8 cellular contexts compared by ENCODE assay signal in genomic region chr13:24053505-24054251, GRCh38.
DNase-seq lines count a peak whose midpoint lies in the region; ATAC-seq, FAIRE-seq and TF ChIP-seq lines count a peak whose summit lies in the region.

No MANE protein-coding gene starts in this region.

- BruUV-seq in PC-3 (replicated peaks; lab: Mats Ljungman, UMichigan), result no TSS peak

- no peaks in the 10 kb centered on the region for H4K20me1 ChIP-seq in PC-3 (ENCODE audit: low read length)

- DNase-seq in Caki2 (ENCODE audit: low read depth) (peak; percentile 52), HTR-8/SVneo (ENCODE audit: insufficient read length, low spot score) (peak; percentile 41), PC-3 (peak; percentile 91), frontal cortex (ENCODE audit: low spot score in 2 of 2) (peak; percentile 56 to 58), ureter (ENCODE audit: low spot score) (peak; percentile 61)
- DNase-seq in activated T-helper 1 cell treated with anti-CD3 and anti-CD28 coated beads, Interleukin-12 subunit alpha, Interleukin-12 subunit beta, Interleukin-2, Interleukin-4 antibody, amounts not matched to agents 30 ng/mL and 10 ng/mL and 1 ng/mL, durations not matched to agents 14 hours and 24 hours and 36 hours (ENCODE audit: low spot score), result peak; percentile 55

- in situ Hi-C loops in Caki2 (cut with HindIII; ENCODE audit: low pct_unique_long_range_greater_than_20kb, low sequenced_read_pairs), result no loop called here

- no peak overlapping the region for H3K27ac Mint-ChIP-seq in activated T-helper 1 cell treated with anti-CD3 and anti-CD28 coated beads, Interleukin-12 subunit alpha, Interleukin-12 subunit beta, Interleukin-2, Interleukin-4 antibody, amounts not matched to agents 30 ng/mL and 10 ng/mL and 1 ng/mL, durations not matched to agents 14 hours and 24 hours and 36 hours

- H3K9me3 ChIP-seq in PC-3 (ENCODE audit: low read length), result no peaks in the 10 kb centered on the region
- no peaks in the 10 kb centered on the region for H3K9me3 ChIP-seq in parathyroid adenoma (ENCODE audit: control insufficient read depth, low read length)

- no peak overlapping the region for H3K9ac ChIP-seq in PC-3 (ENCODE audit: low read length)
- H3K9ac ChIP-seq in parathyroid adenoma, result no peak overlapping the region

- TF ChIP-seq CTCF in PC-3 (conservative IDR thresholded peaks at IDR 0.05; ENCODE audit: low read depth, low read length), result peak; percentile 87
- peak; percentile 62 for TF ChIP-seq CTCF in parathyroid adenoma (IDR thresholded peaks at IDR 0.05)

- H3K27me3 Mint-ChIP-seq in activated T-helper 1 cell treated with anti-CD3 and anti-CD28 coated beads, Interleukin-12 subunit alpha, Interleukin-12 subunit beta, Interleukin-2, Interleukin-4 antibody, amounts not matched to agents 30 ng/mL and 10 ng/mL and 1 ng/mL, durations not matched to agents 14 hours and 24 hours and 36 hours (ENCODE audit: insufficient read depth), result peaks cover 15% of the 10 kb centered on the region

- H3K4me1 ChIP-seq in PC-3 (ENCODE audit: insufficient read depth, low read length) (peaks cover 34% of the 10 kb centered on the region), parathyroid adenoma (peaks cover 10% of the 10 kb centered on the region)

- H3K79me2 ChIP-seq in PC-3 (ENCODE audit: low read length) (no peaks in the 10 kb centered on the region), parathyroid adenoma (no peaks in the 10 kb centered on the region)

- no peaks in the 10 kb centered on the region for H3K36me3 ChIP-seq in PC-3 (ENCODE audit: low read depth, low read length)
- H3K36me3 ChIP-seq in parathyroid adenoma (ENCODE audit: control insufficient read depth, insufficient read depth, low read length), result no peaks in the 10 kb centered on the region

- intact Hi-C loops in PC-3 (cut with micrococcal nuclease), result loop anchor here (1.0 to 2.0 kb wide), 5 partner anchors 21 to 167 kb away; no protein-coding TSS in a partner anchor
- intact Hi-C loops in activated T-helper 1 cell treated with anti-CD3 and anti-CD28 coated beads, Interleukin-12 subunit alpha, Interleukin-12 subunit beta, Interleukin-2, Interleukin-4 antibody, amounts not matched to agents 30 ng/mL and 10 ng/mL and 1 ng/mL, durations not matched to agents 14 hours and 24 hours and 36 hours (cut with micrococcal nuclease), result loop anchor here (1.0 to 2.0 kb wide), 8 partner anchors 33 to 221 kb away; partner anchors contain the start of gene SPATA13

- peaks cover 20% of the 10 kb centered on the region for H3K4me1 Mint-ChIP-seq in activated T-helper 1 cell treated with anti-CD3 and anti-CD28 coated beads, Interleukin-12 subunit alpha, Interleukin-12 subunit beta, Interleukin-2, Interleukin-4 antibody, amounts not matched to agents 30 ng/mL and 10 ng/mL and 1 ng/mL, durations not matched to agents 14 hours and 24 hours and 36 hours (ENCODE audit: low read depth)

- H3K27me3 ChIP-seq in PC-3 (ENCODE audit: low read length), result no peaks in the 10 kb centered on the region
- no peaks in the 10 kb centered on the region for H3K27me3 ChIP-seq in parathyroid adenoma (ENCODE audit: control insufficient read depth, insufficient read depth, low read length)

- H3K9me3 Mint-ChIP-seq in activated T-helper 1 cell treated with anti-CD3 and anti-CD28 coated beads, Interleukin-12 subunit alpha, Interleukin-12 subunit beta, Interleukin-2, Interleukin-4 antibody, amounts not matched to agents 30 ng/mL and 10 ng/mL and 1 ng/mL, durations not matched to agents 14 hours and 24 hours and 36 hours, result no peaks in the 10 kb centered on the region

- H3K9me2 ChIP-seq in PC-3 (replicated peaks; ENCODE audit: low read length), result no peaks in the 10 kb centered on the region

- FAIRE-seq in HTR-8/SVneo (lab: Jason Lieb, UNC) (no peak), frontal cortex (lab: Jason Lieb, UNC) (no peak)

- peak; percentile 97 for ATAC-seq in GM19463 (IDR thresholded peaks at IDR 0.05; ENCODE audit: unreplicated experiment)
- peak; percentile 89 for ATAC-seq in PC-3

- H3K4me3 Mint-ChIP-seq in activated T-helper 1 cell treated with anti-CD3 and anti-CD28 coated beads, Interleukin-12 subunit alpha, Interleukin-12 subunit beta, Interleukin-2, Interleukin-4 antibody, amounts not matched to agents 30 ng/mL and 10 ng/mL and 1 ng/mL, durations not matched to agents 14 hours and 24 hours and 36 hours, result no peak overlapping the region

- H3K36me3 Mint-ChIP-seq in activated T-helper 1 cell treated with anti-CD3 and anti-CD28 coated beads, Interleukin-12 subunit alpha, Interleukin-12 subunit beta, Interleukin-2, Interleukin-4 antibody, amounts not matched to agents 30 ng/mL and 10 ng/mL and 1 ng/mL, durations not matched to agents 14 hours and 24 hours and 36 hours (ENCODE audit: low read depth), result no peaks in the 10 kb centered on the region

- POLR2A ChIA-PET in PC-3 (lab: Charles Lee; ENCODE audit: unreplicated experiment), result interaction anchor here (0.6 to 0.7 kb wide), 2 partner anchors 45 to 94 kb away, joined by 3 read pairs; no protein-coding TSS in a partner anchor

- H3K4me3 ChIP-seq in PC-3 (ENCODE audit: low read length) (0 out of 2 replicates have a peak overlapping the region, but pooled peaks have one; percentile 0), parathyroid adenoma (ENCODE audit: low read depth, low read length) (no peak overlapping the region)

- CTCF ChIA-PET in PC-3 (lab: Charles Lee), result interaction anchor here (1.7 kb wide), 2 partner anchors 164 to 175 kb away, joined by 7 read pairs; no protein-coding TSS in a partner anchor

- H2AFZ ChIP-seq in PC-3 (ENCODE audit: low read length) (peak overlapping the region; percentile 40), parathyroid adenoma (no peak overlapping the region)

- H3K27ac ChIP-seq in PC-3 (ENCODE audit: low read length) (no peak overlapping the region), parathyroid adenoma (peak overlapping the region; percentile 49)

- no peaks in the 10 kb centered on the region for H3F3A ChIP-seq in PC-3 (ENCODE audit: low read length, unreplicated experiment)

- H3K4me2 ChIP-seq in PC-3 (ENCODE audit: low read length), result peak overlapping the region; percentile 52
- peak overlapping the region; percentile 21 for H3K4me2 ChIP-seq in parathyroid adenoma (ENCODE audit: low read length)

Comparison
In these comparisons a context has a peak if more than half of its experiments do, and no peak if none do; other contexts are left out.
1. DNase-seq: peak in every context shown above with its lines; median percentile 91 in PC-3; 61 in ureter; 57 in frontal cortex; 55 in activated T-helper 1 cell treated with anti-CD3 and anti-CD28 coated beads, Interleukin-12 subunit alpha, Interleukin-12 subunit beta, Interleukin-2, Interleukin-4 antibody, amounts not matched to agents 30 ng/mL and 10 ng/mL and 1 ng/mL, durations not matched to agents 14 hours and 24 hours and 36 hours; 52 in Caki2; 41 in HTR-8/SVneo.